1 cellular context compared by ENCODE assay signal in the genomic region with DNA sequence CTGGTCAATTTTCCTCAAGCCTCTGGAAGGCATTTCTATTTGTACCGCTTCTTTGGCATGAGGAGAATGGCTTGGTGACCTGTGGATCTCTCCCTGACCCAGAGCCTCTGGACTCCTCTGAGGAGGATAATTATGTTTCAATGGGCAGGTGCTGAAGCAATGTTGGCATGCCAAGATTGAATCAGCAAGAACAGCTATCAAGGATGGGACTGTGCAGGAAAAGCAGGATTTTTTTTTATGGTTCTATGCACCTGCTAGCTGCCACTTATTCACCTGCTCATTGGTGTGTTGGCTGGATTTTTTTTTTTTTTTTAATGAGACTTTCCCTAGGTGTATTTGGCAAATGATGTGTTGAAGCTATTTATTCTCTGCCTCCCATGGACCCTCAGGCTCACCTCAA.
TF ChIP-seq lines count a peak whose summit lies in the region.

No MANE protein-coding gene starts in this region.

TF ChIP-seq in H1, 55 proteins besides CTCF, POLR2A, EP300 and RAD21 (continued from another document):
- TF ChIP-seq, protein P1, sequence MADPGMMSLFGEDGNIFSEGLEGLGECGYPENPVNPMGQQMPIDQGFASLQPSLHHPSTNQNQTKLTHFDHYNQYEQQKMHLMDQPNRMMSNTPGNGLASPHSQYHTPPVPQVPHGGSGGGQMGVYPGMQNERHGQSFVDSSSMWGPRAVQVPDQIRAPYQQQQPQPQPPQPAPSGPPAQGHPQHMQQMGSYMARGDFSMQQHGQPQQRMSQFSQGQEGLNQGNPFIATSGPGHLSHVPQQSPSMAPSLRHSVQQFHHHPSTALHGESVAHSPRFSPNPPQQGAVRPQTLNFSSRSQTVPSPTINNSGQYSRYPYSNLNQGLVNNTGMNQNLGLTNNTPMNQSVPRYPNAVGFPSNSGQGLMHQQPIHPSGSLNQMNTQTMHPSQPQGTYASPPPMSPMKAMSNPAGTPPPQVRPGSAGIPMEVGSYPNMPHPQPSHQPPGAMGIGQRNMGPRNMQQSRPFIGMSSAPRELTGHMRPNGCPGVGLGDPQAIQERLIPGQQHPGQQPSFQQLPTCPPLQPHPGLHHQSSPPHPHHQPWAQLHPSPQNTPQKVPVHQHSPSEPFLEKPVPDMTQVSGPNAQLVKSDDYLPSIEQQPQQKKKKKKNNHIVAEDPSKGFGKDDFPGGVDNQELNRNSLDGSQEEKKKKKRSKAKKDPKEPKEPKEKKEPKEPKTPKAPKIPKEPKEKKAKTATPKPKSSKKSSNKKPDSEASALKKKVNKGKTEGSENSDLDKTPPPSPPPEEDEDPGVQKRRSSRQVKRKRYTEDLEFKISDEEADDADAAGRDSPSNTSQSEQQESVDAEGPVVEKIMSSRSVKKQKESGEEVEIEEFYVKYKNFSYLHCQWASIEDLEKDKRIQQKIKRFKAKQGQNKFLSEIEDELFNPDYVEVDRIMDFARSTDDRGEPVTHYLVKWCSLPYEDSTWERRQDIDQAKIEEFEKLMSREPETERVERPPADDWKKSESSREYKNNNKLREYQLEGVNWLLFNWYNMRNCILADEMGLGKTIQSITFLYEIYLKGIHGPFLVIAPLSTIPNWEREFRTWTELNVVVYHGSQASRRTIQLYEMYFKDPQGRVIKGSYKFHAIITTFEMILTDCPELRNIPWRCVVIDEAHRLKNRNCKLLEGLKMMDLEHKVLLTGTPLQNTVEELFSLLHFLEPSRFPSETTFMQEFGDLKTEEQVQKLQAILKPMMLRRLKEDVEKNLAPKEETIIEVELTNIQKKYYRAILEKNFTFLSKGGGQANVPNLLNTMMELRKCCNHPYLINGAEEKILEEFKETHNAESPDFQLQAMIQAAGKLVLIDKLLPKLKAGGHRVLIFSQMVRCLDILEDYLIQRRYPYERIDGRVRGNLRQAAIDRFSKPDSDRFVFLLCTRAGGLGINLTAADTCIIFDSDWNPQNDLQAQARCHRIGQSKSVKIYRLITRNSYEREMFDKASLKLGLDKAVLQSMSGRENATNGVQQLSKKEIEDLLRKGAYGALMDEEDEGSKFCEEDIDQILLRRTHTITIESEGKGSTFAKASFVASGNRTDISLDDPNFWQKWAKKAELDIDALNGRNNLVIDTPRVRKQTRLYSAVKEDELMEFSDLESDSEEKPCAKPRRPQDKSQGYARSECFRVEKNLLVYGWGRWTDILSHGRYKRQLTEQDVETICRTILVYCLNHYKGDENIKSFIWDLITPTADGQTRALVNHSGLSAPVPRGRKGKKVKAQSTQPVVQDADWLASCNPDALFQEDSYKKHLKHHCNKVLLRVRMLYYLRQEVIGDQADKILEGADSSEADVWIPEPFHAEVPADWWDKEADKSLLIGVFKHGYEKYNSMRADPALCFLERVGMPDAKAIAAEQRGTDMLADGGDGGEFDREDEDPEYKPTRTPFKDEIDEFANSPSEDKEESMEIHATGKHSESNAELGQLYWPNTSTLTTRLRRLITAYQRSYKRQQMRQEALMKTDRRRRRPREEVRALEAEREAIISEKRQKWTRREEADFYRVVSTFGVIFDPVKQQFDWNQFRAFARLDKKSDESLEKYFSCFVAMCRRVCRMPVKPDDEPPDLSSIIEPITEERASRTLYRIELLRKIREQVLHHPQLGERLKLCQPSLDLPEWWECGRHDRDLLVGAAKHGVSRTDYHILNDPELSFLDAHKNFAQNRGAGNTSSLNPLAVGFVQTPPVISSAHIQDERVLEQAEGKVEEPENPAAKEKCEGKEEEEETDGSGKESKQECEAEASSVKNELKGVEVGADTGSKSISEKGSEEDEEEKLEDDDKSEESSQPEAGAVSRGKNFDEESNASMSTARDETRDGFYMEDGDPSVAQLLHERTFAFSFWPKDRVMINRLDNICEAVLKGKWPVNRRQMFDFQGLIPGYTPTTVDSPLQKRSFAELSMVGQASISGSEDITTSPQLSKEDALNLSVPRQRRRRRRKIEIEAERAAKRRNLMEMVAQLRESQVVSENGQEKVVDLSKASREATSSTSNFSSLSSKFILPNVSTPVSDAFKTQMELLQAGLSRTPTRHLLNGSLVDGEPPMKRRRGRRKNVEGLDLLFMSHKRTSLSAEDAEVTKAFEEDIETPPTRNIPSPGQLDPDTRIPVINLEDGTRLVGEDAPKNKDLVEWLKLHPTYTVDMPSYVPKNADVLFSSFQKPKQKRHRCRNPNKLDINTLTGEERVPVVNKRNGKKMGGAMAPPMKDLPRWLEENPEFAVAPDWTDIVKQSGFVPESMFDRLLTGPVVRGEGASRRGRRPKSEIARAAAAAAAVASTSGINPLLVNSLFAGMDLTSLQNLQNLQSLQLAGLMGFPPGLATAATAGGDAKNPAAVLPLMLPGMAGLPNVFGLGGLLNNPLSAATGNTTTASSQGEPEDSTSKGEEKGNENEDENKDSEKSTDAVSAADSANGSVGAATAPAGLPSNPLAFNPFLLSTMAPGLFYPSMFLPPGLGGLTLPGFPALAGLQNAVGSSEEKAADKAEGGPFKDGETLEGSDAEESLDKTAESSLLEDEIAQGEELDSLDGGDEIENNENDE (IDR thresholded peaks at IDR 0.05; ENCODE audit: insufficient replicate concordance, low read length): no peak
- TF ChIP-seq TBP (IDR thresholded peaks at IDR 0.05; ENCODE audit: low read depth, low read length) (no peak), NANOG (IDR thresholded peaks at IDR 0.05; ENCODE audit: insufficient read depth, low read depth, low read length, poor library complexity, severe bottlenecking) (no peak), RFX5 (IDR thresholded peaks at IDR 0.05; ENCODE audit: borderline replicate concordance, low read depth, low read length) (no peak)
- TF ChIP-seq, protein P2, sequence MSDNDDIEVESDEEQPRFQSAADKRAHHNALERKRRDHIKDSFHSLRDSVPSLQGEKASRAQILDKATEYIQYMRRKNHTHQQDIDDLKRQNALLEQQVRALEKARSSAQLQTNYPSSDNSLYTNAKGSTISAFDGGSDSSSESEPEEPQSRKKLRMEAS (IDR thresholded peaks at IDR 0.05): no peak
TF ChIP-seq in H1: peak in this region for 0.
